ENCODE assay signal across 16 cellular contexts in the genomic region with DNA sequence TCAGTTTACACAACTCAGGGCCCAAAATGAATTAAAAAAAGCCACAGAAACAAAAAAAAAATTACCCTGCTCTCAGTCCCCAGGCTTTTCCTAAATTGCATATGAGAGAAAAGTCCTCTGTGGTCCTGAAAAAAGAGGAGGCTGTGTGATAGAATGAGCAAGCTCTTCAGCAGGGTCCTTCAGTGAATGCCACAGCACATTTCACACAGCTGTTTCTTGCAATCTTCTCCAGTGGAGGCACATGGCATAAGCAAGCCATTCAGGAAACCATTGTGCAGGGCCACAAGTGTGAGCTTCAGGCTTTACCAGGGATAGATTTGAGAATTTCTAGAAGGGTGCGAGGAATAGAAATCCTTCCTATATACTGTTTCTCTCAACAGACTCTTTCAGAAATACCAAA.
DNase-seq lines count a peak whose midpoint lies in the region; ATAC-seq, FAIRE-seq and TF ChIP-seq lines count a peak whose summit lies in the region.
"Had no signal": no experiment of that assay in that cellular context is flagged by ENCODE, and none has a peak within 500 bp of the region (broad histone marks: within the 10 kb centered on the region; RNA-seq: fewer than 3 reads in every experiment).

No MANE protein-coding gene starts in this region.

- no peak for FAIRE-seq in pancreas (lab: Jason Lieb, UNC)
- FAIRE-seq: A204.1, GM12878, GM18507 had no signal

- H3K4me1 ChIP-seq in adipocyte (ENCODE audit: control insufficient read depth, insufficient read depth, low read length) (peaks cover 73% of the 10 kb centered on the region), BE2C (no peaks in the 10 kb centered on the region), pancreas (peaks cover 0 to under 1% (median 0%) of the 10 kb centered on the region in 3 donors)
- H3K4me1 ChIP-seq: BLaER1 treated with 17β-estradiol and CSF1 and Interleukin-3, amounts not matched to agents 10 nM and 100 nM had no signal

- no peak for ATAC-seq in pancreas
- ATAC-seq: GM12878 had no signal

- H3K36me3 Mint-ChIP-seq in mesothelial cell of epicardium (no peaks in the 10 kb centered on the region), osteocyte (ENCODE audit: unreplicated experiment) (peaks cover 48% of the 10 kb centered on the region)
- H3K36me3 Mint-ChIP-seq: CD4-positive, CD25-positive, alpha-beta regulatory T cell had no signal

- H3K9ac ChIP-seq in adipocyte (ENCODE audit: low read length) = no peak overlapping the region
- H3K9ac ChIP-seq: BLaER1 treated with 17β-estradiol and CSF1 and Interleukin-3, amounts not matched to agents 10 nM and 100 nM; GM23248 had no signal

- no peaks in the 10 kb centered on the region for H3K9me3 ChIP-seq in adipocyte (ENCODE audit: control insufficient read depth, low read length)
- no peaks in the 10 kb centered on the region for H3K9me3 ChIP-seq in BE2C
- no peaks in the 10 kb centered on the region for H3K9me3 ChIP-seq in pancreas
- H3K9me3 ChIP-seq: BLaER1 treated with 17β-estradiol and CSF1 and Interleukin-3, amounts not matched to agents 10 nM and 100 nM had no signal

- H3K4me1 Mint-ChIP-seq in mesothelial cell of epicardium (peaks cover 33% of the 10 kb centered on the region), osteocyte (ENCODE audit: unreplicated experiment) (peaks cover 23% of the 10 kb centered on the region)

- 95 to 100% methylated on average over 1 of the region's 1 CpG for WGBS in pancreas, 2 donors

- H3K4me3 ChIP-seq in adipocyte (ENCODE audit: low read length) (no peak overlapping the region), BE2C (ENCODE audit: low read depth, low read length) (no peak overlapping the region), pancreas (no peak overlapping the region)
- H3K4me3 ChIP-seq: BLaER1 treated with 17β-estradiol and CSF1 and Interleukin-3, amounts not matched to agents 10 nM and 100 nM; GM12878; GM23248 had no signal

- TF ChIP-seq CTCF in mesothelial cell of epicardium (IDR thresholded peaks at IDR 0.05; ENCODE audit: unreplicated experiment) (no peak), osteocyte (IDR thresholded peaks at IDR 0.05) (no peak), BE2C (IDR thresholded peaks at IDR 0.05; ENCODE audit: low read depth, low read length) (no peak), pancreas (IDR thresholded peaks at IDR 0.05) (no peak)

- no peak overlapping the region for H3K27ac ChIP-seq in pancreas
- H3K27ac ChIP-seq: BLaER1 treated with 17β-estradiol and CSF1 and Interleukin-3, amounts not matched to agents 10 nM and 100 nM had no signal

- intact Hi-C loops in pancreas (cut with DNase I) = no loop called here

- H3K9me3 Mint-ChIP-seq in mesothelial cell of epicardium (no peaks in the 10 kb centered on the region), osteocyte (ENCODE audit: unreplicated experiment) (no peaks in the 10 kb centered on the region)
- H3K9me3 Mint-ChIP-seq: CD4-positive, CD25-positive, alpha-beta regulatory T cell had no signal

- DNase-seq in Ammon's horn (ENCODE audit: low spot score) (peak; percentile 23), adipocyte (ENCODE audit: low read depth) (peak; percentile 22), mesothelial cell of epicardium (ENCODE audit: low spot score in 2 of 2, unreplicated experiment in 2 of 2) (no peak), EL (no peak), osteocyte (ENCODE audit: extremely low spot score, unreplicated experiment) (no peak), BE2C (no peak), pancreas (no peak)
- DNase-seq: Calu3; CD4-positive, CD25-positive, alpha-beta regulatory T cell; DMS 273 treated with DMSO at 0.1 percent for 48 hours; GM23248; H7 had no signal

- H3K4me3 Mint-ChIP-seq in mesothelial cell of epicardium (no peak overlapping the region), osteocyte (ENCODE audit: unreplicated experiment) (no peak overlapping the region)
- H3K4me3 Mint-ChIP-seq: CD4-positive, CD25-positive, alpha-beta regulatory T cell had no signal

- peak overlapping the region; percentile 41 for H3K27ac Mint-ChIP-seq in mesothelial cell of epicardium
- H3K27ac Mint-ChIP-seq in osteocyte (ENCODE audit: unreplicated experiment) = no peak overlapping the region
- H3K27ac Mint-ChIP-seq: CD4-positive, CD25-positive, alpha-beta regulatory T cell had no signal

- H3K36me3 ChIP-seq in adipocyte (ENCODE audit: control insufficient read depth, insufficient read depth, low read length, severe bottlenecking) (no peaks in the 10 kb centered on the region), BE2C (no peaks in the 10 kb centered on the region), pancreas (no peaks in the 10 kb centered on the region)
- H3K36me3 ChIP-seq: BLaER1 treated with 17β-estradiol and CSF1 and Interleukin-3, amounts not matched to agents 10 nM and 100 nM had no signal

- H3K27me3 Mint-ChIP-seq in mesothelial cell of epicardium (ENCODE audit: low read depth) (no peaks in the 10 kb centered on the region), osteocyte (ENCODE audit: unreplicated experiment) (no peaks in the 10 kb centered on the region)

- no peaks in the 10 kb centered on the region for H3K27me3 ChIP-seq in adipocyte (replicated peaks; ENCODE audit: control insufficient read depth, insufficient read depth, low read length)
- H3K27me3 ChIP-seq in BE2C = no peaks in the 10 kb centered on the region
- no peaks in the 10 kb centered on the region for H3K27me3 ChIP-seq in pancreas
- H3K27me3 ChIP-seq: BLaER1 treated with 17β-estradiol and CSF1 and Interleukin-3, amounts not matched to agents 10 nM and 100 nM had no signal

Comparison
In these comparisons a context has a peak if more than half of its experiments do, and no peak if none do; other contexts are left out.
1. DNase-seq: peak in Ammon's horn (single experiment) and adipocyte (single experiment); none in mesothelial cell of epicardium (0 of 2), EL (single experiment), osteocyte (single experiment), BE2C (single experiment) and pancreas (0 of 6).